13 cellular contexts compared by ENCODE assay signal in the genomic region with DNA sequence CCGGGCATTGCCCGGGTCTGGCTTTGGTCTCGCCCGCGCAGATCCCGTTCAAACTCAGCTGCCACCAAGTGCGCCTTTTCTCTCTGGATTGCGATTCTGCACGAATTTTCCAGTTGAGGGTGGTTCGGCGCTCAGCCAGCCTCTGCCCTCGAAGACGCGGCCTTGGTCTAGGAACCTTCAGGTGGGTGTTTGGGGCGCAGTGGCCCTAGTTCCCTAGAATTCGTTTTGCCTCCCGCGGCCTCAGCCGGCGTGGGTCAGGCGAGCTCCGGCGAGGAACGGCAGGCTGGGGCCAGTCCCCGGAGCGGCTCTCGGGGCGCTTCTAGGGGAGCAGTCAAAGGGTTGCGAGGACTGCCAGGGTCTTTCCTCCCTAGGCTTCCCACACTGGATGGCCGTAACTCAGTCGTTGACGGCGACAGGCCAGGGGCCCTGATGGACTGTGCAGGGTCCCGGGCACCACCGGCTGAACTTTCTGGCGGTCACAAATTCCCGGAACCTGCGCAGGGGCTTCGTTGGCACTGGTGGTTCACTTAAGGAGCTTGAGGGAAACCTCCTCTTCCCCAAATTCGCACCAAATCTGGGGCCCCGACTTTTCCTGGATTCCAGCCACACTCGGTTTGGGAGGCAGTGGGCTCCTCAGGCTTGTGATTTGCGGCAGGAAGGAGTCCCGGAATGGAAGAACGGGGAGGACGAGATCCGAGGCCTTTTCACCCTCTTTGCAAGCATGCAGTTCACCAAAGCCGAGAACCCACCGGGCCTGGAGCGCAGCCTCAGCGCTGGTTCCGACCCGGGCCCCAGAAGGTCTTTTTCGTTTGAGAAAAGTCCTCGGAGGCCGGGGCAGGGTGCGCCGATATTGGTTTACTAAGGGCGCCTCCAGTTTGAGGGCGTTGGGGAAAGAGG. TPM values are rescaled to one million over a fixed set of nuclear protein-coding genes. Genes with fewer than 3 reads are reported as not detected.
DNase-seq lines count a peak whose midpoint lies in the region; ATAC-seq and TF ChIP-seq lines count a peak whose summit lies in the region.
"Had no signal": no experiment of that assay in that cellular context is flagged by ENCODE, and none has a peak within 500 bp of the region (broad histone marks: within the 10 kb centered on the region; RNA-seq: fewer than 3 reads in every experiment).

No MANE protein-coding gene starts in this region.

- no peaks in the 10 kb centered on the region for H4K20me1 ChIP-seq in PC-9 (ENCODE audit: insufficient read depth)

- no peak for ATAC-seq in HG03520 (IDR thresholded peaks at IDR 0.05; ENCODE audit: unreplicated experiment)

- H3K9me3 ChIP-seq in PC-9 (ENCODE audit: insufficient read depth, low read depth), result no peaks in the 10 kb centered on the region

- no peaks in the 10 kb centered on the region for H3K9me2 ChIP-seq in PC-9 (ENCODE audit: insufficient read depth)

- CTCF ChIA-PET in PC-9 (lab: Charles Lee), result no interaction called here

- no peaks in the 10 kb centered on the region for H3K79me2 ChIP-seq in PC-9 (ENCODE audit: low read depth)

- POLR2A ChIA-PET in PC-9 (lab: Charles Lee; ENCODE audit: unreplicated experiment), result no interaction called here

- no peak overlapping the region for H3K4me3 ChIP-seq in PC-9

- DNase-seq in EL, result peak; percentile 10
- no peak for DNase-seq in PC-9
- DNase-seq in fibroblast of peridontal ligament (ENCODE audit: extremely low read depth), result peak; percentile 10
- DNase-seq in posterior vena cava (ENCODE audit: low spot score), result peak; percentile 69
- no peak for DNase-seq in NCI-H2081 (lab: John Stamatoyannopoulos, UW)
- no peak for DNase-seq in activated naive CD4-positive, alpha-beta T cell treated with anti-CD3 and anti-CD28 coated beads, Interleukin-2, amount 50 U/mL, for 16 hours
- DNase-seq in HuH-7 (ENCODE audit: low spot score), result no peak
- DNase-seq: activated T-cell treated with anti-CD3 and anti-CD28 coated beads, Interleukin-2, amount 50 U/mL, for 1 hour; brain microvascular endothelial cell; CD4-positive, alpha-beta T cell; left ventricle myocardium superior; NCI-H446 treated with DMSO at 0.1 percent for 48 hours had no signal

- no peak overlapping the region for H2AFZ ChIP-seq in PC-9

- 0 out of 2 replicates have a peak, but pooled peaks cover 6% of the 10 kb centered on the region for H3K4me1 ChIP-seq in PC-9 (replicated peaks; ENCODE audit: insufficient read depth)

- intact Hi-C loops in PC-9 (cut with micrococcal nuclease; ENCODE audit: unreplicated experiment) (no loop called here), posterior vena cava (cut with DNase I) (no loop called here)

- no peaks in the 10 kb centered on the region for H3K36me3 ChIP-seq in PC-9 (ENCODE audit: low read depth)
- H3K36me3 ChIP-seq: brain microvascular endothelial cell had no signal

- peaks cover 48% of the 10 kb centered on the region for H3K27me3 ChIP-seq in PC-9 (ENCODE audit: insufficient read depth, low read depth)

- BruUV-seq in PC-9 (replicated peaks; lab: Mats Ljungman, UMichigan), result no TSS peak

- no peaks in the 10 kb centered on the region for H3F3A ChIP-seq in PC-9 (ENCODE audit: insufficient read depth, low read depth)

- TF ChIP-seq CTCF in PC-9 (conservative IDR thresholded peaks at IDR 0.05), result no peak

- H3K4me2 ChIP-seq in PC-9, result peak overlapping the region; percentile 99; the same call in 1 of the 2 replicates

- no peak overlapping the region for H3K27ac ChIP-seq in PC-9
- H3K27ac ChIP-seq: brain microvascular endothelial cell had no signal

RNA-seq across cellular contexts. Expression of a gene that starts 1.2 kb away (rescaled TPM):
- total RNA-seq in PC-9 (2021) (0.79 and 1.0 TPM in 2 replicates), posterior vena cava (not detected)
- total RNA-seq: CD4-positive, alpha-beta T cell; left ventricle myocardium superior had no signal

Comparison
In these comparisons a context has a peak if more than half of its experiments do, and no peak if none do; other contexts are left out.
1. DNase-seq: peak in EL (single experiment), fibroblast of peridontal ligament (single experiment) and posterior vena cava (single experiment); none in PC-9 (0 of 2), NCI-H2081 (0 of 2), activated naive CD4-positive, alpha-beta T cell treated with anti-CD3 and anti-CD28 coated beads, Interleukin-2, amount 50 U/mL, for 16 hours (single experiment) and HuH-7 (single experiment).